1 cellular context compared by ENCODE assay signal in the genomic region with DNA sequence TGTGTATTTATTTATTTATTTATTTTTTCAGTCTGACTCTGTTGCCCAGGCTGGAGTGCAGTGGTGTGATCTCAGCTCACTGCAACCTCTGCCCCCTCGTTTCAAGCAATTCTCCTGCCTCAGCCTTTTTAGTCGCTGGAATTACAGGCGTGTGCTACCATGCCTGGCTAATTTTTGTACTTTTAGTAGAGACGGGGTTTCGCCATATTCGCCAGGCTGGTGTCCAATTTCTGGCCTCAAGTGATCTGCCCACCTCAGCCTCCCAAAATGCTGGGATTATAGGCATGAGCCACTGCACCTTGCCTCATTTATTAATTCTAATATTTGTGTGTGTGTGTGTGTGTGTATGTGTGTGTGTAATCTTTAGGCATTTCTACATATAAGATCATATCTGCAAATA. TPM values are rescaled to one million over a fixed set of nuclear protein-coding genes. Genes with fewer than 3 reads are reported as not detected.
DNase-seq lines count a peak whose midpoint lies in the region; TF ChIP-seq lines count a peak whose summit lies in the region.
"Not testable (repeated sequence)": the region's sequence is repeated elsewhere in the genome, so short reads cannot be mapped to it uniquely, and the experiment has no call there.

No MANE protein-coding gene starts in this region.

- not testable (repeated sequence) for TF ChIP-seq POLR2A in thyroid gland (IDR thresholded peaks at IDR 0.05)

- not testable (repeated sequence) for H3K9me3 ChIP-seq in thyroid gland

- H3K27me3 ChIP-seq in thyroid gland = not testable (repeated sequence)

- not testable (repeated sequence) for H3K4me1 ChIP-seq in thyroid gland

- not testable (repeated sequence) for TF ChIP-seq CTCF in thyroid gland (IDR thresholded peaks at IDR 0.05)

- intact Hi-C loops in thyroid gland (cut with DNase I) = not testable (repeated sequence)

- H3K27ac ChIP-seq in thyroid gland = peak overlapping the region in 1 of 3 donors; percentile 15

- DNase-seq in thyroid gland = peak; percentile 53 to 61

- not testable (repeated sequence) for H3K4me3 ChIP-seq in thyroid gland (replicated peaks in 1 of 3)

- peaks cover 8 to 16% of the 10 kb centered on the region in 2 donors for H3K36me3 ChIP-seq in thyroid gland

- WGBS in thyroid gland, 2 donors = 43 to 56% methylated on average over 6 of the region's 6 CpGs

RNA-seq across cellular contexts. Expression of a gene that starts 9.8 kb away (rescaled TPM):
- 10 to 100 TPM in 3 of 4 donors, 1 to 10 TPM in 1; 9.1 to 14.2 (median 12.9) TPM for total RNA-seq in thyroid gland

RNA-seq across cellular contexts. Expression of a gene that starts 24.4 kb away (rescaled TPM):
- total RNA-seq in thyroid gland = 10 to 100 TPM; 38.6 to 57.7 (median 45.2) TPM

RNA-seq across cellular contexts. Expression of a gene that starts 33.3 kb away (rescaled TPM):
- 10 to 100 TPM; 31.9 to 43.3 (median 39.7) TPM for total RNA-seq in thyroid gland

RNA-seq across cellular contexts. Expression of a gene that starts 33.4 kb away (rescaled TPM):
- 10 to 100 TPM; 11.8 to 23.8 (median 19.0) TPM for total RNA-seq in thyroid gland
